27 cellular contexts compared by ENCODE assay signal in the genomic region with DNA sequence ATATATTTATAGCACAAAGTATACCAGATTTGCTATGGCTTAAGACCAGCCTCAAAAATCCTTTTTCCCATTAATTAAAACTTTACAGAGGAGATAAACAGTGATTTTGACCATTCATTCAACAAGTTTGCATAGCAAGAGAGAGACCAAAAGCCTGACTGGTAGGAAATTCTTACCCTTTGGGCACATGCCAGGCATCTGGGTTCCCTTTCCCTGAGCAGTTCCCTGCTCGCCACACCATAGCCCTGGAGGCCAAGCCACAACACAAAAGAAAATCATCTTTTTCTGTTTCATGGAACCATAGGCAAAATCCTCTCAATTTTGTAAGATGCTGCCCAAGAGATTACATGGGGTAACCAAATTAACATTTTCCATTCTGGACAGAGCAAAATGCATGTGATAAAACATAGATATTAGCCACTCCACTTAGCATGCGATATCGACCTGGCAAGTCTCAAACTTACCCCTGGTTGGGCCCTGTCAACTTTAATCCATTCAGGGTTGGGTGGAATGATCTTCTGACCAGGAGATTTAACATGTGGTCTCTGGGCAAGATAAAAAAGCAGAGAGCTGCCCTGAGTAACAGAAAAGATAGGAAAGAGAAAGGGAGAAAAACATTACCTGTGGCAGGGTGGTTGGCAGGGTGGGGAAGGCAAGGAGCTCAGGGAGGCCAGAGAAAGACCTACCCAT. TPM values are rescaled to one million over a fixed set of nuclear protein-coding genes. Genes with fewer than 3 reads are reported as not detected.
DNase-seq lines count a peak whose midpoint lies in the region; ATAC-seq, FAIRE-seq and TF ChIP-seq lines count a peak whose summit lies in the region.
"Had no signal": no experiment of that assay in that cellular context is flagged by ENCODE, and none has a peak within 500 bp of the region (broad histone marks: within the 10 kb centered on the region; RNA-seq: fewer than 3 reads in every experiment).

No MANE protein-coding gene starts in this region.

- no peak for TF ChIP-seq RAD21 in A549 (conservative IDR thresholded peaks at IDR 0.05 in 1 of 2, IDR thresholded peaks at IDR 0.05 in 1 of 2)

- POLR2A ChIA-PET in A549 (lab: Yijun Ruan, JAX), result no interaction called here

- H3K27me3 ChIP-seq in mammary epithelial cell (ENCODE audit: insufficient read depth, low read length), result no peaks in the 10 kb centered on the region
- H3K27me3 ChIP-seq: BLaER1 treated with 17β-estradiol and CSF1 and Interleukin-3, amounts not matched to agents 10 nM and 100 nM had no signal

- intact Hi-C loops in mammary epithelial cell (cut with micrococcal nuclease), result no loop called here

- H3K36me3 ChIP-seq in mammary epithelial cell (ENCODE audit: insufficient read depth, low read length), result no peaks in the 10 kb centered on the region
- H3K36me3 ChIP-seq: BLaER1 treated with 17β-estradiol and CSF1 and Interleukin-3, amounts not matched to agents 10 nM and 100 nM had no signal

- 84% methylated on average over 3 of the region's 3 CpGs for WGBS in A549 (ENCODE audit: missing lambda C conversion rate)
- WGBS in mammary epithelial cell (ENCODE audit: low coverage, missing lambda C conversion rate), result 82% methylated on average over 3 of the region's 3 CpGs

- peaks cover 4 to 5% of the 10 kb centered on the region in 2 donors for H3K9me3 Mint-ChIP-seq in stimulated activated naive B cell treated with anti-CD40 and anti-IgM and Interleukin-4, amounts not matched to agents 10 μg/mL and 1 μg/mL and 100 μg/mL, for 72 hours
- H3K9me3 Mint-ChIP-seq: CD4-positive, alpha-beta memory T cell had no signal

- H3K4me3 Mint-ChIP-seq in stimulated activated naive B cell treated with anti-CD40 and anti-IgM and Interleukin-4, amounts not matched to agents 10 μg/mL and 1 μg/mL and 100 μg/mL, for 72 hours, result no peak overlapping the region
- H3K4me3 Mint-ChIP-seq: CD4-positive, alpha-beta memory T cell had no signal

- H3K4me1 ChIP-seq in A549, result peaks cover 14% of the 10 kb centered on the region
- no peaks in the 10 kb centered on the region for H3K4me1 ChIP-seq in mammary epithelial cell (ENCODE audit: insufficient read depth, low read length)

- no peak overlapping the region for H3K4me2 ChIP-seq in A549
- H3K4me2 ChIP-seq in mammary epithelial cell (ENCODE audit: insufficient read depth, low read depth, low read length), result no peak overlapping the region
- H3K4me2 ChIP-seq: BLaER1 treated with 17β-estradiol and CSF1 and Interleukin-3, amounts not matched to agents 10 nM and 100 nM; PC-9 had no signal

- no peak for TF ChIP-seq EP300 in A549 (IDR thresholded peaks at IDR 0.05)

- in situ Hi-C loops in astrocyte of the spinal cord (cut with HindIII; ENCODE audit: low sequenced_read_pairs), result no loop called here
- in situ Hi-C loops in mammary epithelial cell (cut with MboI; ENCODE audit: low sequenced_read_pairs in 2 of 2), result no loop called here

- H3K9ac ChIP-seq in mammary epithelial cell (ENCODE audit: insufficient read depth, low read length), result no peak overlapping the region
- H3K9ac ChIP-seq: BLaER1 treated with 17β-estradiol and CSF1 and Interleukin-3, amounts not matched to agents 10 nM and 100 nM had no signal

- TF ChIP-seq POLR2A in A549 (IDR thresholded peaks at IDR 0.05; ENCODE audit: low read length), result no peak

- CTCF ChIA-PET in A549 (lab: Yijun Ruan, JAX) (interaction anchor here (0.5 to 1.1 kb wide), 4 partner anchors 102 to 259 kb away, joined by 3 to 4 read pairs (median 3); no protein-coding TSS in a partner anchor), mammary epithelial cell (lab: Charles Lee; ENCODE audit: low non-redundant PET) (no interaction called here)

- no peaks in the 10 kb centered on the region for H3K36me3 Mint-ChIP-seq in stimulated activated naive B cell treated with anti-CD40 and anti-IgM and Interleukin-4, amounts not matched to agents 10 μg/mL and 1 μg/mL and 100 μg/mL, for 72 hours
- H3K36me3 Mint-ChIP-seq: CD4-positive, alpha-beta memory T cell had no signal

- DNase-seq in A549 (ENCODE audit: low read depth in 1 of 2, low spot score in 1 of 2), result no peak
- peak; percentile 37 for DNase-seq in M059J (ENCODE audit: low read depth)
- peak; percentile 51 for DNase-seq in astrocyte of the spinal cord (ENCODE audit: low read depth, low spot score)
- DNase-seq in fibroblast of villous mesenchyme (ENCODE audit: low read depth), result peak; percentile 74
- no peak for DNase-seq in RCC 7860 (ENCODE audit: low spot score)
- no peak for DNase-seq in mammary epithelial cell
- no peak for DNase-seq in stimulated activated naive B cell treated with anti-CD40 and anti-IgM and Interleukin-4, amounts not matched to agents 10 μg/mL and 1 μg/mL and 100 μg/mL, for 72 hours
- DNase-seq: AML-193; CD4-positive, alpha-beta memory T cell; COR-L47; DMS53; MM.1S; NCI-H1694; NCI-H2029 treated with DMSO at 0.1 percent for 48 hours; NCI-H526 treated with DMSO at 0.1 percent for 48 hours; PC-9; SHP77 had no signal

- dilution Hi-C loops in mammary epithelial cell (cut with HindIII; ENCODE audit: low sequenced_read_pairs), result no loop called here

- no peak overlapping the region for H3K27ac ChIP-seq in A549
- no peak overlapping the region for H3K27ac ChIP-seq in mammary epithelial cell (ENCODE audit: insufficient read depth, low read depth, low read length)
- H3K27ac ChIP-seq: BLaER1 treated with 17β-estradiol and CSF1 and Interleukin-3, amounts not matched to agents 10 nM and 100 nM; HL-60; PC-9; RWPE1 had no signal

- peaks cover 36 to 54% of the 10 kb centered on the region in 2 donors for H3K27me3 Mint-ChIP-seq in stimulated activated naive B cell treated with anti-CD40 and anti-IgM and Interleukin-4, amounts not matched to agents 10 μg/mL and 1 μg/mL and 100 μg/mL, for 72 hours

- ATAC-seq in A549 (no peak), GM21423 (IDR thresholded peaks at IDR 0.05; ENCODE audit: unreplicated experiment) (no peak)
- ATAC-seq in stimulated activated naive B cell treated with anti-CD40 and anti-IgM and Interleukin-4, amounts not matched to agents 10 μg/mL and 1 μg/mL and 100 μg/mL, for 72 hours (replicated peaks), result no peak
- ATAC-seq: HCT116 had no signal

- H3K27ac Mint-ChIP-seq in stimulated activated naive B cell treated with anti-CD40 and anti-IgM and Interleukin-4, amounts not matched to agents 10 μg/mL and 1 μg/mL and 100 μg/mL, for 72 hours, result no peak overlapping the region
- H3K27ac Mint-ChIP-seq: CD4-positive, alpha-beta memory T cell had no signal

- H4K20me1 ChIP-seq in mammary epithelial cell (ENCODE audit: insufficient read depth, low read length), result no peaks in the 10 kb centered on the region
- H4K20me1 ChIP-seq: BLaER1 treated with 17β-estradiol and CSF1 and Interleukin-3, amounts not matched to agents 10 nM and 100 nM had no signal

- TF ChIP-seq CTCF in A549 (IDR thresholded peaks at IDR 0.05) (no peak), astrocyte of the spinal cord (IDR thresholded peaks at IDR 0.05; ENCODE audit: low read depth, low read length) (no peak), fibroblast of villous mesenchyme (IDR thresholded peaks at IDR 0.05; ENCODE audit: insufficient read depth, low read depth, low read length) (no peak), mammary epithelial cell (conservative IDR thresholded peaks at IDR 0.05 in 1 of 2, IDR thresholded peaks at IDR 0.05 in 1 of 2; ENCODE audit: extremely low read depth in 1 of 2, insufficient read depth in 1 of 2, low read depth in 1 of 2, low read length in 2 of 2) (no peak)

- BruUV-seq in mammary epithelial cell (replicated peaks; lab: Mats Ljungman, UMichigan), result no TSS peak

- H3K79me2 ChIP-seq in mammary epithelial cell (ENCODE audit: insufficient read depth, low read length), result no peaks in the 10 kb centered on the region

- no peak overlapping the region for H2AFZ ChIP-seq in mammary epithelial cell (ENCODE audit: low read depth, low read length)
- H2AFZ ChIP-seq: PC-9 had no signal

- H3K4me3 ChIP-seq in A549 (no peak overlapping the region), astrocyte of the spinal cord (ENCODE audit: low read depth, low read length) (no peak overlapping the region), fibroblast of villous mesenchyme (ENCODE audit: low read depth, low read length) (no peak overlapping the region), mammary epithelial cell (replicated peaks in 1 of 3; ENCODE audit: insufficient read depth in 1 of 3, low read depth in 2 of 3, low read length in 3 of 3) (no peak overlapping the region)
- H3K4me3 ChIP-seq: BLaER1 treated with 17β-estradiol and CSF1 and Interleukin-3, amounts not matched to agents 10 nM and 100 nM; PC-9 had no signal

- H3K9me3 ChIP-seq in A549 (peaks cover 8% of the 10 kb centered on the region; the same call in 2 of the 3 replicates), mammary epithelial cell (replicated peaks; ENCODE audit: insufficient read depth, low read length) (no peaks in the 10 kb centered on the region)

- FAIRE-seq in A549 (lab: Jason Lieb, UNC) (peak; percentile 13), RCC 7860 (lab: Jason Lieb, UNC) (no peak)
- FAIRE-seq: G401.6 had no signal

- no peaks in the 10 kb centered on the region for H3K4me1 Mint-ChIP-seq in stimulated activated naive B cell treated with anti-CD40 and anti-IgM and Interleukin-4, amounts not matched to agents 10 μg/mL and 1 μg/mL and 100 μg/mL, for 72 hours

TF ChIP-seq in A549, 52 proteins besides CTCF, POLR2A, EP300 and RAD21 (continues in another document):
- TF ChIP-seq TFCP2L1 (CRISPR knock-in tag; IDR thresholded peaks at IDR 0.05) (no peak), ESRRA (IDR thresholded peaks at IDR 0.05; ENCODE audit: borderline replicate concordance, low read length) (no peak), KDM1A (IDR thresholded peaks at IDR 0.05; ENCODE audit: low read depth) (no peak), JUN (IDR thresholded peaks at IDR 0.05) (no peak), ZSCAN20 (CRISPR knock-in tag; IDR thresholded peaks at IDR 0.05) (no peak)
- TF ChIP-seq, protein P1, sequence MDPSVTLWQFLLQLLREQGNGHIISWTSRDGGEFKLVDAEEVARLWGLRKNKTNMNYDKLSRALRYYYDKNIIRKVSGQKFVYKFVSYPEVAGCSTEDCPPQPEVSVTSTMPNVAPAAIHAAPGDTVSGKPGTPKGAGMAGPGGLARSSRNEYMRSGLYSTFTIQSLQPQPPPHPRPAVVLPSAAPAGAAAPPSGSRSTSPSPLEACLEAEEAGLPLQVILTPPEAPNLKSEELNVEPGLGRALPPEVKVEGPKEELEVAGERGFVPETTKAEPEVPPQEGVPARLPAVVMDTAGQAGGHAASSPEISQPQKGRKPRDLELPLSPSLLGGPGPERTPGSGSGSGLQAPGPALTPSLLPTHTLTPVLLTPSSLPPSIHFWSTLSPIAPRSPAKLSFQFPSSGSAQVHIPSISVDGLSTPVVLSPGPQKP (IDR thresholded peaks at IDR 0.05; ENCODE audit: low read depth, low read length), result no peak

RNA-seq across cellular contexts. Expression of a gene that starts 57.6 kb away (rescaled TPM):
- polyA plus RNA-seq in A549 (2011; rRNA removed), result 0.49 and 0.69 TPM in 2 replicates
- polyA plus RNA-seq in A549 (2012; cell fraction: cytosol; rRNA removed), result 0.38 and 0.40 TPM in 2 replicates
- polyA plus RNA-seq in A549 (2012; cell fraction: nucleus; rRNA removed), result 0.59 and 0.72 TPM in 2 replicates
- 0.20 to 0.43 TPM (median 0.36 TPM) in 3 replicates for polyA plus RNA-seq in A549 (2017; fragmentation: RNase III; extraction: RNeasy Plus Mini Kit Qiagen cat#74134 plus additional on column Dnase treatment)
- polyA minus RNA-seq in A549 (2011; rRNA and poly(A)+ RNA removed), result 0.95 and 1.1 TPM in 2 replicates
- not detected in 2 replicates for total RNA-seq in M059J (2014; rRNA removed; shearing (Covaris generic))
- under 0.01 TPM in 2 replicates for total RNA-seq in fibroblast of villous mesenchyme
- total RNA-seq in mammary epithelial cell, result under 1 TPM; 0.14 to 0.17 TPM
- 0.05 TPM for polyA plus RNA-seq in mammary epithelial cell
- not detected for polyA minus RNA-seq in mammary epithelial cell
- total RNA-seq: A172, H4, NCI-H460, PC-9, SK-MEL-5 had no signal
- polyA plus RNA-seq: CD4-positive, alpha-beta memory T cell had no signal

Comparison
In these comparisons a context has a peak if more than half of its experiments do, and no peak if none do; other contexts are left out.
1. DNase-seq: peak in M059J (single experiment), astrocyte of the spinal cord (single experiment) and fibroblast of villous mesenchyme (single experiment); none in A549 (0 of 2), RCC 7860 (single experiment), mammary epithelial cell (single experiment) and stimulated activated naive B cell treated with anti-CD40 and anti-IgM and Interleukin-4, amounts not matched to agents 10 μg/mL and 1 μg/mL and 100 μg/mL, for 72 hours (single experiment).